Comparison of ENCODE assay signal across 2 cellular contexts in genomic region chr3:127389913-127390312, GRCh38.
TF ChIP-seq lines count a peak whose summit lies in the region.

No MANE protein-coding gene starts in this region.

TF ChIP-seq in HCT116, 20 proteins besides CTCF, POLR2A, EP300 and RAD21 (continued from another document):
- TF ChIP-seq REST (IDR thresholded peaks at IDR 0.05; ENCODE audit: low read depth): no peak
- TF ChIP-seq POLR2AphosphoS5 (IDR thresholded peaks at IDR 0.05; ENCODE audit: low read depth, low read length): no peak
- no peak for TF ChIP-seq EZH2phosphoT487 (IDR thresholded peaks at IDR 0.05; ENCODE audit: borderline replicate concordance)
- no peak for TF ChIP-seq MAX (IDR thresholded peaks at IDR 0.05)
- TF ChIP-seq ATF3 (IDR thresholded peaks at IDR 0.05): no peak
- TF ChIP-seq CEBPB (IDR thresholded peaks at IDR 0.05; ENCODE audit: low read depth): no peak
- no peak for TF ChIP-seq ZFX (IDR thresholded peaks at IDR 0.05)
- TF ChIP-seq ZNF274 (IDR thresholded peaks at IDR 0.05; ENCODE audit: low read depth, low read length): no peak
- no peak for TF ChIP-seq SP1 (IDR thresholded peaks at IDR 0.05; ENCODE audit: low read depth)
- no peak for TF ChIP-seq SIN3A (IDR thresholded peaks at IDR 0.05; ENCODE audit: low read depth)
- no peak for TF ChIP-seq EZH2 (IDR thresholded peaks at IDR 0.05)
- TF ChIP-seq TCF7L2 (IDR thresholded peaks at IDR 0.05; ENCODE audit: borderline replicate concordance, extremely low read depth, insufficient read depth, insufficient read length): no peak
- TF ChIP-seq YY1 (IDR thresholded peaks at IDR 0.05; ENCODE audit: extremely low read depth, insufficient replicate concordance, low read depth, low read length): no peak

TF ChIP-seq in H1, 55 proteins besides CTCF, POLR2A, EP300 and RAD21:
- TF ChIP-seq ATF2 (IDR thresholded peaks at IDR 0.05; ENCODE audit: low read length) (no peak), CHD7 (IDR thresholded peaks at IDR 0.05; ENCODE audit: insufficient replicate concordance, low read length) (no peak), JUND (IDR thresholded peaks at IDR 0.05; ENCODE audit: low read length) (no peak), SAP30 (IDR thresholded peaks at IDR 0.05; ENCODE audit: insufficient read depth, insufficient replicate concordance, low read length) (no peak), GTF2F1 (IDR thresholded peaks at IDR 0.05; ENCODE audit: borderline replicate concordance, low read depth, low read length) (no peak), NRF1 (IDR thresholded peaks at IDR 0.05; ENCODE audit: low read depth, low read length) (no peak), POU5F1 (IDR thresholded peaks at IDR 0.05; ENCODE audit: low read depth, low read length) (no peak), HDAC2 (IDR thresholded peaks at IDR 0.05; ENCODE audit: borderline replicate concordance in 1 of 2, low read depth in 2 of 2, low read length in 2 of 2) (no peak), TAF7 (optimal IDR thresholded peaks at IDR 0.05; ENCODE audit: borderline replicate concordance, low read depth, low read length) (no peak), CTBP2 (IDR thresholded peaks at IDR 0.05; ENCODE audit: borderline replicate concordance, insufficient read depth, insufficient read length, low read length) (no peak), SP1 (IDR thresholded peaks at IDR 0.05; ENCODE audit: low read depth, low read length) (no peak), TCF12 (IDR thresholded peaks at IDR 0.05; ENCODE audit: low read depth, low read length) (no peak), KDM4A (IDR thresholded peaks at IDR 0.05; ENCODE audit: low read depth, low read length, severe bottlenecking) (no peak), BACH1 (IDR thresholded peaks at IDR 0.05; ENCODE audit: low read length) (no peak), E2F6 (IDR thresholded peaks at IDR 0.05) (no peak), BCL11A (IDR thresholded peaks at IDR 0.05; ENCODE audit: low read depth in 2 of 2, low read length in 2 of 2) (no peak), MAX (IDR thresholded peaks at IDR 0.05) (no peak), ZNF274 (IDR thresholded peaks at IDR 0.05; ENCODE audit: borderline replicate concordance, extremely low read depth, low read length) (no peak), ATF3 (IDR thresholded peaks at IDR 0.05; ENCODE audit: insufficient read depth, low read depth, low read length) (no peak), PHF8 (conservative IDR thresholded peaks at IDR 0.05; ENCODE audit: low read depth, low read length) (no peak)
